ENCODE assay signal across 8 cellular contexts in the genomic region with DNA sequence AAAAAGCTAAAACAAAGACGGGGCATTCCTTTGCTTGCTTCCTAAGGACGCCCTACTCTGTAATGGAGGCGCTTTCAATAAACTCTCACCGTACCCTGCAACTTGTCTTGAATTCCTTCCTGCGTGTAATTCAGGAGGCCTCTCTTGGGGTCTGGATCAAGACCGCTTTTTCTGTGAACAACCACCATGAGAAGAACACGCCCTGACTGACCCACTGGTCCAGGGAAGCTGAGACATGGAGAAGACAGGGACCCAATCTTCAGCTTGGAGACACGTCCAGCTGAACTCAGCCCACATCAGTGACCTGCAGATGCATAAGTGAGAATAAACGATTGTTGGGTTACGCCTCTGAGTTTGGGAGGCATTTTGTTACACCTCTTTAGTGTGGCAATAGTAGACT. TPM values are rescaled to one million over a fixed set of nuclear protein-coding genes. Genes with fewer than 3 reads are reported as not detected.
DNase-seq lines count a peak whose midpoint lies in the region; ATAC-seq, FAIRE-seq and TF ChIP-seq lines count a peak whose summit lies in the region.

No MANE protein-coding gene starts in this region.

- H3K27me3 Mint-ChIP-seq in activated naive CD8-positive, alpha-beta T cell, result no peaks in the 10 kb centered on the region
- no peaks in the 10 kb centered on the region for H3K27me3 Mint-ChIP-seq in memory B cell

- H3K4me3 Mint-ChIP-seq in activated naive CD8-positive, alpha-beta T cell, result peak overlapping the region; percentile 95
- peak overlapping the region; percentile 99 for H3K4me3 Mint-ChIP-seq in memory B cell

- H3K4me3 ChIP-seq in heart left ventricle, result peak overlapping the region in 10 of 12 donors; percentile 58 to 81 (median 70)
- peak overlapping the region in 3 of 4 donors; percentile 58 to 70 (median 58) for H3K4me3 ChIP-seq in upper lobe of left lung

- H3K27ac Mint-ChIP-seq in activated naive CD8-positive, alpha-beta T cell, result no peak overlapping the region
- no peak overlapping the region for H3K27ac Mint-ChIP-seq in memory B cell

- DNase-seq in heart left ventricle (no peak), cardiac septum (ENCODE audit: low spot score) (no peak), memory B cell (ENCODE audit: low spot score in 2 of 2) (no peak), upper lobe of left lung (no peak), H54 (ENCODE audit: insufficient read length, low spot score) (no peak)
- DNase-seq in stimulated activated CD8-positive, alpha-beta memory T cell treated with anti-CD3 and anti-CD28 coated beads, Interleukin-4, amount 100 ng/mL, for 48 hours, result no peak

- 90 to 97% (median 96%) methylated on average over 10 of the region's 10 CpGs for WGBS in heart left ventricle, 4 donors
- 94% methylated on average over 10 of the region's 10 CpGs for WGBS in upper lobe of left lung, 2 donors

- H3K4me1 ChIP-seq in heart left ventricle (peaks cover 0 to 18% (median 9%) of the 10 kb centered on the region in 12 donors), upper lobe of left lung (peaks cover 12 to 22% (median 14%) of the 10 kb centered on the region in 4 donors)

- H3K27me3 ChIP-seq in heart left ventricle (no peaks in the 10 kb centered on the region), upper lobe of left lung (no peaks in the 10 kb centered on the region)

- no peaks in the 10 kb centered on the region for H3K9me3 Mint-ChIP-seq in activated naive CD8-positive, alpha-beta T cell (ENCODE audit: low read depth)
- no peaks in the 10 kb centered on the region for H3K9me3 Mint-ChIP-seq in memory B cell

- H3K27ac ChIP-seq in heart left ventricle (peak overlapping the region in 7 of 12 donors; percentile 72 to 90 (median 84)), upper lobe of left lung (peak overlapping the region in 2 of 4 donors; percentile 86)

- ATAC-seq in heart left ventricle, result no peak
- no peak for ATAC-seq in memory B cell (ENCODE audit: low read depth)
- no peak for ATAC-seq in upper lobe of left lung (ENCODE audit: low FRiP score in 2 of 2)
- ATAC-seq in HG02623 (IDR thresholded peaks at IDR 0.05; ENCODE audit: unreplicated experiment), result no peak

- TF ChIP-seq EP300 in upper lobe of left lung (IDR thresholded peaks at IDR 0.05), result no peak

- H3K36me3 ChIP-seq in heart left ventricle (no peaks in the 10 kb centered on the region), upper lobe of left lung (no peaks in the 10 kb centered on the region)

- peaks cover 17% of the 10 kb centered on the region for H3K4me1 Mint-ChIP-seq in activated naive CD8-positive, alpha-beta T cell (ENCODE audit: low read depth)
- peaks cover 8% of the 10 kb centered on the region for H3K4me1 Mint-ChIP-seq in memory B cell

- no peaks in the 10 kb centered on the region for H3K9me3 ChIP-seq in heart left ventricle
- no peaks in the 10 kb centered on the region for H3K9me3 ChIP-seq in upper lobe of left lung

- TF ChIP-seq CTCF in heart left ventricle (IDR thresholded peaks at IDR 0.05), result no peak
- no peak for TF ChIP-seq CTCF in upper lobe of left lung (IDR thresholded peaks at IDR 0.05)

- no peak for FAIRE-seq in H54 (lab: Jason Lieb, UNC)

- TF ChIP-seq POLR2A in heart left ventricle (IDR thresholded peaks at IDR 0.05) (no peak), upper lobe of left lung (IDR thresholded peaks at IDR 0.05) (no peak), H54 (IDR thresholded peaks at IDR 0.05; ENCODE audit: low read depth, low read length) (no peak)

- no peaks in the 10 kb centered on the region for H3K36me3 Mint-ChIP-seq in activated naive CD8-positive, alpha-beta T cell
- peaks cover 1% of the 10 kb centered on the region for H3K36me3 Mint-ChIP-seq in memory B cell

- intact Hi-C loops in heart left ventricle (cut with DNase I) (loop anchor here in 6 of 10 donors (10.0 kb wide), 3 partner anchors 255 to 495 kb away; a partner anchor contains a TSS), cardiac septum (cut with DNase I) (no loop called here)

RNA-seq across cellular contexts. Expression of a gene that starts 7.8 kb away (rescaled TPM):
- 100 to 1,000 TPM in 8 of 9 donors, 10 to 100 TPM in 1; 90.3 to 158 (median 114) TPM for total RNA-seq in heart left ventricle
- 100 to 1,000 TPM in 1 of 2 donors, 10 to 100 TPM in 1; 69.5 to 138 TPM for polyA plus RNA-seq in heart left ventricle
- total RNA-seq in cardiac septum, result 111 TPM
- 100 to 1,000 TPM in 3 of 6 donors, 10 to 100 TPM in 3; 55.8 to 112 (median 99.0) TPM for total RNA-seq in upper lobe of left lung

RNA-seq across cellular contexts. Expression of a gene that starts 42.9 kb away (rescaled TPM):
- total RNA-seq in heart left ventricle, result 10 to 100 TPM; 29.0 to 93.3 (median 50.7) TPM
- 10 to 100 TPM in 1 of 2 donors, 1 to 10 TPM in 1; 4.7 to 21.0 TPM for polyA plus RNA-seq in heart left ventricle
- total RNA-seq in cardiac septum, result 39.5 TPM
- total RNA-seq in upper lobe of left lung, result 10 to 100 TPM; 11.4 to 27.2 (median 22.1) TPM
